ENCODE assay signal across 23 cellular contexts in the genomic region with DNA sequence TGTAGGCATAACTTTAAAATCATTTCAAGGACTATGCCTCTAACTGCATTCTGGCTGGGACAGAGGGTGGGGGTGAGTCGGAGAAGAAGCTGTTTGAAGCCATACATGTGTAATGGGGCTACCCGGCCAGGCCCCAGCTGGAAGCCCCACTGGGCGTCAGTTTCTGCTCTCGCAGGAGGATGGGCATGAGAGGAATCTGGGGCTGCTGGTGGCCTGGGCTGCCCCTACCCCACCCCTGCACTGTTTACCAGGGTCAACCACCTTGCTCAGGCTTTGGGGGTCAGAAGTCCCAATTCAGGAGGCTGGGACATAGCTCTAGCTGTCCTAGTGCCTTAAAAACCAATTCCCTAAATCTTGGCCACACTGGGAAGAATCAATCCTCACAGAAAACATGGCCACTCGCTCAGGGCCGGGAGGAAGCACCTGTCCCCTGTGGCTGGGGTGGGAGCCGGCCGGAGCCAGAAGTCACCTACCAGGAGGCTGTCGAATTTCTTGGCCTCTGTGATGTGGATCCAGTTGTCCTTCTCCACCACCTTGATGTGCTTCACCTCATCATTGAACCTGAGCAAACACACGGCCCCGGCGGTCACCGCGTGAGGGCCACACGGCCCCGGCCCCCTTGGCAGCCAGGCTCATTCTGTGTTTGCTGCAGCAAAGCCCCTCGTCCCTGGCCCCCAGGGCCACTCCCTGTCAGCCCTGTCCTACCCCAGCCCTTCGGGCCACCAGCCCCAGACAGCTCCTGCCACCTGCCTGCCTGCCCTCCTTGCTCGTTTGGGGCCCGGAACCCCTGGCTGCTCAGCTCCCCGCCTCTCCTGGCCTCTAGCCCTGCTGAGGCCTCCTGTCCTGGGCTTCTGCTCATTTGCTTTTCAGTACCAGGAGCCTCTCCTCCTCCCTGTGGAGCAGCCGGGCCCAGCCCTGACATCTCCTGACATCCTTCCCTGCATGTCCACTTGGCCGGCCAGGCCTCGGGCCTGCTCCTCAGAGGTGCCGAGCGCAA. TPM values are rescaled to one million over a fixed set of nuclear protein-coding genes. Genes with fewer than 3 reads are reported as not detected.
A peak's percentile ranks its signal among the peaks of the same experiment; 100 is the strongest.
DNase-seq lines count a peak whose midpoint lies in the region; ATAC-seq and TF ChIP-seq lines count a peak whose summit lies in the region.
"Had no signal": no experiment of that assay in that cellular context is flagged by ENCODE, and none has a peak within 500 bp of the region (broad histone marks: within the 10 kb centered on the region; RNA-seq: fewer than 3 reads in every experiment).

No MANE protein-coding gene starts in this region.

- no peaks in the 10 kb centered on the region for H3K4me1 Mint-ChIP-seq in endothelial cell (ENCODE audit: unreplicated experiment)
- H3K4me1 Mint-ChIP-seq: activated CD4-positive, alpha-beta T cell treated with anti-CD3 and anti-CD28 coated beads, Interleukin-2, amount 10 ng/mL, durations not matched to agents 7 days and 5 days had no signal

- peak overlapping the region; percentile 22 for H3K27ac ChIP-seq in RWPE1
- H3K27ac ChIP-seq: hepatocyte had no signal

- H3K27ac Mint-ChIP-seq in endothelial cell (ENCODE audit: unreplicated experiment): no peak overlapping the region
- H3K27ac Mint-ChIP-seq: activated CD4-positive, alpha-beta T cell treated with anti-CD3 and anti-CD28 coated beads, Interleukin-2, amount 10 ng/mL, durations not matched to agents 7 days and 5 days had no signal

- TF ChIP-seq CTCF in RWPE1 (conservative IDR thresholded peaks at IDR 0.05; ENCODE audit: low read depth) (no peak), endothelial cell (IDR thresholded peaks at IDR 0.05; ENCODE audit: unreplicated experiment) (no peak)

- no peak overlapping the region for H3K4me3 Mint-ChIP-seq in endothelial cell (ENCODE audit: unreplicated experiment)
- H3K4me3 Mint-ChIP-seq: activated CD4-positive, alpha-beta T cell treated with anti-CD3 and anti-CD28 coated beads, Interleukin-2, amount 10 ng/mL, durations not matched to agents 7 days and 5 days had no signal

- ATAC-seq in left lobe of liver: no peak
- ATAC-seq in sciatic nerve: no peak
- no peak for ATAC-seq in HG02970 (IDR thresholded peaks at IDR 0.05; ENCODE audit: low FRiP score, unreplicated experiment)
- ATAC-seq: K562, mucosa of descending colon had no signal

- H3K9me3 Mint-ChIP-seq in endothelial cell (ENCODE audit: unreplicated experiment): peaks cover 6% of the 10 kb centered on the region

- peaks cover 22% of the 10 kb centered on the region for H3K36me3 Mint-ChIP-seq in endothelial cell (ENCODE audit: low read depth, unreplicated experiment)

- CTCF ChIA-PET in RWPE1 (lab: Yijun Ruan, JAX): interaction anchor here (0.8 to 2.9 kb wide), 2 partner anchors 10 to 223 kb away, joined by 7 to 12 read pairs; no protein-coding TSS in a partner anchor

- POLR2A ChIA-PET in RWPE1 (lab: Yijun Ruan, JAX; ENCODE audit: low non-redundant PET): no interaction called here

- peaks cover 3% of the 10 kb centered on the region for H3K27me3 Mint-ChIP-seq in endothelial cell (ENCODE audit: unreplicated experiment)
- H3K27me3 Mint-ChIP-seq: activated CD4-positive, alpha-beta T cell treated with anti-CD3 and anti-CD28 coated beads, Interleukin-2, amount 10 ng/mL, durations not matched to agents 7 days and 5 days had no signal

- peaks cover 20% of the 10 kb centered on the region for H3K36me3 ChIP-seq in H7 (replicated peaks; ENCODE audit: control insufficient read depth, insufficient read depth, low read length)

- H3K4me3 ChIP-seq in H7 (ENCODE audit: insufficient read depth, low read depth, low read length): no peak overlapping the region
- H3K4me3 ChIP-seq: hepatocyte, K562, mucosa of descending colon had no signal

- no peaks in the 10 kb centered on the region for H3K27me3 ChIP-seq in H7 (ENCODE audit: control insufficient read depth, insufficient read depth, low read length)
- H3K27me3 ChIP-seq: hepatocyte had no signal

- intact Hi-C loops in sciatic nerve (cut with DNase I): no loop called here

- DNase-seq in H7 (peak; percentile 64), RWPE1 (ENCODE audit: low spot score) (no peak), left lobe of liver (ENCODE audit: low spot score) (peak; percentile 43), sciatic nerve (ENCODE audit: low spot score) (peak; percentile 52), UCSD-AML1 (lab: John Stamatoyannopoulos, UW; ENCODE audit: unreplicated experiment) (no peak), endothelial cell (ENCODE audit: low spot score) (no peak)
- DNase-seq: activated CD4-positive, alpha-beta T cell treated with anti-CD3 and anti-CD28 coated beads, Interleukin-2, amount 10 ng/mL, durations not matched to agents 7 days and 5 days; activated T-cell treated with anti-CD3 and anti-CD28 coated beads, Interleukin-2, amount 50 U/mL, for 48 hours; central memory CD4-positive, alpha-beta T cell; effector memory CD4-positive, alpha-beta T cell; MV-4-11; NCI-H1930; NCI-H446 treated with DMSO at 0.1 percent for 48 hours; nucleus accumbens; small intestine; stimulated activated CD4-positive, alpha-beta T cell treated with anti-CD3 and anti-CD28 coated beads, Interleukin-4, amount 100 ng/mL, for 4 hours; stimulated activated CD8-positive, alpha-beta memory T cell treated with anti-CD3 and anti-CD28 coated beads, Interleukin-4, amount 100 ng/mL, for 48 hours; substantia nigra; T1000 had no signal

RNA-seq across cellular contexts. Expression of a gene that starts 33.6 kb away (rescaled TPM):
- total RNA-seq in H7 (2014; rRNA removed; shearing (Covaris generic)): 7.3 and 9.9 TPM in 2 replicates
- 208 TPM for total RNA-seq in left lobe of liver
- 6.0 TPM for total RNA-seq in sciatic nerve
- total RNA-seq in endothelial cell (ENCODE audit: unreplicated experiment): 5.0 TPM
- total RNA-seq: K562 had no signal

Comparison
In these comparisons a context has a peak if more than half of its experiments do, and no peak if none do; other contexts are left out.
1. DNase-seq: peak in H7 (single experiment), left lobe of liver (single experiment) and sciatic nerve (single experiment); none in RWPE1 (single experiment), UCSD-AML1 (single experiment) and endothelial cell (single experiment).
2. RNA of a gene that starts 33.6 kb away (total RNA-seq): 208 TPM in left lobe of liver (single experiment); 7.3 to 9.9 TPM in H7, 6.0 TPM in sciatic nerve (single experiment) and 5.0 TPM in endothelial cell (single experiment); every median in the first group is over 10 times any median in the second.